Comparison of ENCODE assay signal across 1 cellular context in genomic region chr19:48696353-48697010, GRCh38.
TF ChIP-seq lines count a peak whose summit lies in the region.

No MANE protein-coding gene starts in this region.

TF ChIP-seq in H1, 55 proteins besides CTCF, POLR2A, EP300 and RAD21:
- peak; percentile 19; the same call in 1 of the 2 replicates for TF ChIP-seq E2F6 (IDR thresholded peaks at IDR 0.05)
- TF ChIP-seq SUZ12 (IDR thresholded peaks at IDR 0.05; ENCODE audit: low read length) = peak; percentile 40; the same call in 1 of the 2 replicates
- TF ChIP-seq POLR2AphosphoS5 (IDR thresholded peaks at IDR 0.05; ENCODE audit: low read depth, low read length) = no peak
- no peak for TF ChIP-seq JUN (IDR thresholded peaks at IDR 0.05; ENCODE audit: low read depth, low read length)
- TF ChIP-seq SIN3A (conservative IDR thresholded peaks at IDR 0.05 in 1 of 2, IDR thresholded peaks at IDR 0.05 in 1 of 2; ENCODE audit: low read depth in 1 of 2, low read length in 2 of 2) = peak in 1 of 2 experiments; percentile 34; a peak in 1 of 4 replicates
- TF ChIP-seq RNF2 (IDR thresholded peaks at IDR 0.05; ENCODE audit: borderline replicate concordance, low read depth, low read length, missing control alignments, poor library complexity, severe bottlenecking) = peak; percentile 23
- no peak for TF ChIP-seq KDM5A (IDR thresholded peaks at IDR 0.05; ENCODE audit: low read length)
- TF ChIP-seq SAP30 (IDR thresholded peaks at IDR 0.05; ENCODE audit: insufficient read depth, insufficient replicate concordance, low read length) = peak; percentile 48
- TF ChIP-seq, protein P1, sequence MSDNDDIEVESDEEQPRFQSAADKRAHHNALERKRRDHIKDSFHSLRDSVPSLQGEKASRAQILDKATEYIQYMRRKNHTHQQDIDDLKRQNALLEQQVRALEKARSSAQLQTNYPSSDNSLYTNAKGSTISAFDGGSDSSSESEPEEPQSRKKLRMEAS (IDR thresholded peaks at IDR 0.05) = peak; percentile 31; the same call in 1 of the 2 replicates
- TF ChIP-seq ASH2L (IDR thresholded peaks at IDR 0.05; ENCODE audit: low read length) = peak; percentile 92
- TF ChIP-seq PHF8 (conservative IDR thresholded peaks at IDR 0.05; ENCODE audit: low read depth, low read length) = 0 out of 2 replicates have a peak, but pooled peaks have one; percentile 31
- TF ChIP-seq CTBP2 (IDR thresholded peaks at IDR 0.05; ENCODE audit: borderline replicate concordance, insufficient read depth, insufficient read length, low read length) = peak; percentile 95
- TF ChIP-seq TAF1 (IDR thresholded peaks at IDR 0.05; ENCODE audit: low read depth, low read length) = 0 out of 2 replicates have a peak, but pooled peaks have one; percentile 25
- TF ChIP-seq RBBP5 (IDR thresholded peaks at IDR 0.05; ENCODE audit: borderline replicate concordance, low read depth, low read length) = peak; percentile 93; the same call in 1 of the 2 replicates
- TF ChIP-seq KDM4A (IDR thresholded peaks at IDR 0.05; ENCODE audit: low read depth, low read length, severe bottlenecking) = peak; percentile 91
